In genomic region chr15:34361278-34361677, GRCh38 we compare ENCODE assay signal across 24 cellular contexts. TPM values are rescaled to one million over a fixed set of nuclear protein-coding genes. Genes with fewer than 3 reads are reported as not detected.
DNase-seq lines count a peak whose midpoint lies in the region; ATAC-seq and TF ChIP-seq lines count a peak whose summit lies in the region.
"Had no signal": no experiment of that assay in that cellular context is flagged by ENCODE, and none has a peak within 500 bp of the region (broad histone marks: within the 10 kb centered on the region; RNA-seq: fewer than 3 reads in every experiment).

No MANE protein-coding gene starts in this region.

- no peak overlapping the region for H2BK5ac ChIP-seq in trophoblast cell (ENCODE audit: low read depth, low read length, poor library complexity)

- H3K27ac Mint-ChIP-seq in MCF 10A (ENCODE audit: low read depth, unreplicated experiment), result peak overlapping the region; percentile 67

- no peak overlapping the region for H3K4ac ChIP-seq in trophoblast cell (ENCODE audit: low read depth, low read length)

- H3K36me3 Mint-ChIP-seq in MCF 10A (ENCODE audit: insufficient read depth, unreplicated experiment), result peaks cover 29% of the 10 kb centered on the region

- no peak for ATAC-seq in activated CD4-positive, CD25-positive, alpha-beta regulatory T cell treated with anti-CD3 and anti-CD28 coated beads, Interleukin-2, amount 50 U/mL, for 24 hours
- ATAC-seq: GM12878, HepG2, K562, Right ventricle myocardium inferior had no signal

- H3K4me3 Mint-ChIP-seq in MCF 10A (ENCODE audit: unreplicated experiment), result no peak overlapping the region

- POLR2A ChIA-PET in MCF 10A (lab: Yijun Ruan, JAX), result interaction anchor here (1.2 to 1.8 kb wide), 3 partner anchors 18 to 43 kb away, joined by 4 to 5 read pairs (median 4); partner anchors contain the start of genes NUTM1 and SLC12A6

- H2AK5ac ChIP-seq in trophoblast cell (ENCODE audit: low read length), result no peak overlapping the region

- H3K4me3 ChIP-seq in breast epithelium (no peak overlapping the region), trophoblast cell (ENCODE audit: low read depth, low read length) (no peak overlapping the region)
- H3K4me3 ChIP-seq: BLaER1 treated with 17β-estradiol and CSF1 and Interleukin-3, amounts not matched to agents 10 nM and 100 nM; GM12878; K562; SJSA1 had no signal

- peaks cover 17% of the 10 kb centered on the region for H3K4me1 Mint-ChIP-seq in MCF 10A (ENCODE audit: insufficient read depth, unreplicated experiment)

- no peak overlapping the region for H3K4me2 ChIP-seq in trophoblast cell (ENCODE audit: low read length)

- H3K9me3 ChIP-seq in breast epithelium (no peaks in the 10 kb centered on the region), trophoblast cell (ENCODE audit: insufficient read depth, low read depth, low read length) (no peaks in the 10 kb centered on the region)
- H3K9me3 ChIP-seq: BLaER1 treated with 17β-estradiol and CSF1 and Interleukin-3, amounts not matched to agents 10 nM and 100 nM; SJSA1 had no signal

- no peaks in the 10 kb centered on the region for H3K9me3 Mint-ChIP-seq in MCF 10A (ENCODE audit: unreplicated experiment)

- no peak overlapping the region for H4K8ac ChIP-seq in trophoblast cell (ENCODE audit: low read depth, low read length)

- H2AFZ ChIP-seq in trophoblast cell (ENCODE audit: insufficient read depth, low read length, poor library complexity), result no peak overlapping the region

- H3K9ac ChIP-seq in trophoblast cell (ENCODE audit: low read length), result no peak overlapping the region
- H3K9ac ChIP-seq: BLaER1 treated with 17β-estradiol and CSF1 and Interleukin-3, amounts not matched to agents 10 nM and 100 nM had no signal

- H4K12ac ChIP-seq in trophoblast cell (ENCODE audit: low read depth, low read length), result no peak overlapping the region

- H3K27me3 ChIP-seq in breast epithelium (no peaks in the 10 kb centered on the region), trophoblast cell (ENCODE audit: insufficient read depth, low read length) (no peaks in the 10 kb centered on the region)
- H3K27me3 ChIP-seq: BLaER1 treated with 17β-estradiol and CSF1 and Interleukin-3, amounts not matched to agents 10 nM and 100 nM; SJSA1 had no signal

- WGBS in trophoblast cell (ENCODE audit: extremely low coverage, insufficient coverage, insufficient read length), result no CpG with 5 or more reads among the region's 7 CpGs

- intact Hi-C loops in MCF 10A (cut with micrococcal nuclease) (no loop called here), breast epithelium (cut with DNase I; ENCODE audit: low total_unique reads) (no loop called here)

- no peaks in the 10 kb centered on the region for H3K27me3 Mint-ChIP-seq in MCF 10A (ENCODE audit: insufficient read depth, unreplicated experiment)
- H3K27me3 Mint-ChIP-seq: CD4-positive, alpha-beta memory T cell had no signal

- H3K18ac ChIP-seq in trophoblast cell (ENCODE audit: low read length), result no peak overlapping the region

- no peak for TF ChIP-seq POLR2A in breast epithelium (IDR thresholded peaks at IDR 0.05)

- peak overlapping the region; percentile 10 for H2BK12ac ChIP-seq in trophoblast cell (ENCODE audit: low read length)

- H3K36me3 ChIP-seq in breast epithelium (no peaks in the 10 kb centered on the region), trophoblast cell (ENCODE audit: control insufficient read depth in 1 of 2, insufficient read depth in 2 of 2, low read length in 2 of 2) (peaks cover 32 to 53% of the 10 kb centered on the region in 2 experiments)

- DNase-seq in MCF 10A (ENCODE audit: unreplicated experiment) (no peak), breast epithelium (ENCODE audit: low spot score in 2 of 2) (no peak), mesenteric fat pad (ENCODE audit: low spot score) (peak; percentile 49), trophoblast cell (no peak), NCI-H345 (lab: John Stamatoyannopoulos, UW) (no peak), kidney glomerular epithelial cell (lab: John Stamatoyannopoulos, UW) (no peak)
- DNase-seq: 8988T, DND-41, NCI-H1105, NCI-H146, NCI-H2029, NCI-H2227 treated with DMSO at 0.1 percent for 48 hours, NCI-H510A treated with DMSO at 0.1 percent for 48 hours, NCI-H748 treated with DMSO at 0.1 percent for 48 hours had no signal

- no TSS peak for BruUV-seq in MCF 10A (replicated peaks; lab: Mats Ljungman, UMichigan)

- H3K4me1 ChIP-seq in breast epithelium (peaks cover 0 to 4% of the 10 kb centered on the region in 2 donors), trophoblast cell (ENCODE audit: control insufficient read depth in 1 of 2, insufficient read depth in 2 of 2, low read length in 2 of 2) (peaks cover 17 to 21% of the 10 kb centered on the region in 2 experiments)

- H3K23ac ChIP-seq in trophoblast cell (ENCODE audit: low read length), result no peak overlapping the region

- TF ChIP-seq CTCF in MCF 10A (IDR thresholded peaks at IDR 0.05; ENCODE audit: unreplicated experiment), result no peak
- TF ChIP-seq CTCF in breast epithelium (IDR thresholded peaks at IDR 0.05), result no peak

- no peak overlapping the region for H2BK120ac ChIP-seq in trophoblast cell (ENCODE audit: insufficient read depth, low read length, poor library complexity)

- H4K91ac ChIP-seq in trophoblast cell (ENCODE audit: low read depth, low read length), result no peak overlapping the region

- CTCF ChIA-PET in MCF 10A (lab: Yijun Ruan, JAX), result interaction anchor here (0.5 to 2.6 kb wide), 5 partner anchors 8 to 1633 kb away, joined by 3 to 19 read pairs (median 3); partner anchors contain the start of genes NOP10 and NUTM1

- H3K14ac ChIP-seq in trophoblast cell (ENCODE audit: low read length), result no peak overlapping the region

- no peaks in the 10 kb centered on the region for H3K79me2 ChIP-seq in trophoblast cell (ENCODE audit: control insufficient read depth, insufficient read depth, low read length, poor library complexity)

- peaks cover 3% of the 10 kb centered on the region for H3K79me1 ChIP-seq in trophoblast cell (ENCODE audit: low read length)

- H3K27ac ChIP-seq in breast epithelium (no peak overlapping the region), trophoblast cell (ENCODE audit: low read depth, low read length) (no peak overlapping the region)
- H3K27ac ChIP-seq: BLaER1 treated with 17β-estradiol and CSF1 and Interleukin-3, amounts not matched to agents 10 nM and 100 nM; HL-60; SJSA1 had no signal

RNA-seq across cellular contexts. Expression of gene LPCAT4, which starts 5.7 kb away (rescaled TPM):
- total RNA-seq in MCF 10A (2022) (17.0 and 17.4 TPM in 2 replicates), breast epithelium (10 to 100 TPM; 10.7 to 16.4 (median 13.8) TPM), mesenteric fat pad (24.1 TPM)
- 35.0 and 37.8 TPM in 2 replicates for polyA plus RNA-seq in trophoblast cell (2013)

RNA-seq across cellular contexts. Expression of gene NUTM1, which starts 18.2 kb away (rescaled TPM):
- total RNA-seq in MCF 10A (2022) (not detected in 2 replicates), breast epithelium (not detected), mesenteric fat pad (not detected)
- 0.01 TPM in 1 of 2 replicates, not detected in the other for polyA plus RNA-seq in trophoblast cell (2013)
- total RNA-seq: CD4-positive, alpha-beta memory T cell; HepG2; HT-29; Right ventricle myocardium inferior; SJSA1 had no signal
- polyA plus RNA-seq: CD4-positive, alpha-beta memory T cell; HepG2 had no signal

RNA-seq across cellular contexts. Expression of gene NOP10, which starts 18.3 kb away (rescaled TPM):
- total RNA-seq in MCF 10A (2022), result 168 and 187 TPM in 2 replicates
- total RNA-seq in breast epithelium, result 100 to 1,000 TPM; 108 to 135 (median 130) TPM
- 157 TPM for total RNA-seq in mesenteric fat pad
- polyA plus RNA-seq in trophoblast cell (2013), result 349 TPM in 2 replicates

RNA-seq across cellular contexts. Expression of gene SLC12A6, which starts 23.7 kb away (rescaled TPM):
- 11.7 and 15.3 TPM in 2 replicates for total RNA-seq in MCF 10A (2022)
- 10 to 100 TPM; 22.3 to 28.8 (median 25.8) TPM for total RNA-seq in breast epithelium
- 22.8 TPM for total RNA-seq in mesenteric fat pad
- polyA plus RNA-seq in trophoblast cell (2013), result 6.9 and 7.7 TPM in 2 replicates
